ENCODE assay signal across 18 cellular contexts in the genomic region with DNA sequence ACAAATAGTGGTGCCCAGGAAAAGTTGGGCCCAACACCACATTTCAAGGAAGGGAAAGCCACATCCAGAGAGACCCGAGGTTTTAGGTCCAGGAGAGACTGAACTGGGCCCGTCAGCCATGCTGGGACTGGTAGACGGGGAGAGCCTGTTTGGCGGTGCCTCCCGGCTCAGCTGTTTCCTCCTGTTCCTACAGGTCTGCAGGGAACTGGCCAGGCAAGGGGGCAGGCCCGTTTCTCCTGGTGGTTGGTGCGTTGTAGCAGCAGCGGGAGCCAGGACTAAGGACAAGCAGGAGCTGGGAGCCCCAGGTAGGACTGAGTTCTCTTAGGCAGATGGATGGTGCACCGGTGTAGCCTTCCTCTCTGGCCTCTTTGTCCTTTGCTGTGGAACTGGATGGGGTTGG. TPM values are rescaled to one million over a fixed set of nuclear protein-coding genes. Genes with fewer than 3 reads are reported as not detected.
A peak's percentile ranks its signal among the peaks of the same experiment; 100 is the strongest.
DNase-seq lines count a peak whose midpoint lies in the region; ATAC-seq and TF ChIP-seq lines count a peak whose summit lies in the region.
"Had no signal": no experiment of that assay in that cellular context is flagged by ENCODE, and none has a peak within 500 bp of the region (broad histone marks: within the 10 kb centered on the region; RNA-seq: fewer than 3 reads in every experiment).

No MANE protein-coding gene starts in this region.

- DNase-seq in OCI-LY7 (ENCODE audit: low spot score), result no peak
- peak; percentile 82 for DNase-seq in epithelial cell of esophagus (ENCODE audit: low read depth)
- no peak for DNase-seq in stomach
- no peak for DNase-seq in activated naive CD8-positive, alpha-beta T cell treated with anti-CD3 and anti-CD28 coated beads, Interleukin-2, amount 50 U/mL, for 24 hours
- DNase-seq in transverse colon, result no peak
- DNase-seq in SIG-M5 treated with dmso at 0.1 percent for 504 hours (lab: John Stamatoyannopoulos, UW; ENCODE audit: unreplicated experiment), result no peak
- no peak for DNase-seq in cardiac septum (ENCODE audit: low spot score)
- DNase-seq: activated CD4-positive, alpha-beta T cell treated with anti-CD3 and anti-CD28 coated beads for 1 hour; activated T-cell treated with anti-CD3 and anti-CD28 coated beads, Interleukin-2, amount 50 U/mL, for 48 hours; NCI-H1105; NCI-H2081 treated with DMSO at 0.1 percent for 48 hours; NCI-H510A; nucleus accumbens; stimulated activated CD4-positive, alpha-beta T cell treated with anti-CD3 and anti-CD28 coated beads, Interleukin-4, amount 100 ng/mL, for 4 hours had no signal

- BruUV-seq in OCI-LY7 (replicated peaks; lab: Mats Ljungman, UMichigan), result no TSS peak

- no peak overlapping the region for H3K4me3 Mint-ChIP-seq in activated naive CD8-positive, alpha-beta T cell treated with anti-CD3 and anti-CD28 coated beads, Interleukin-2, amount 50 U/mL, for 24 hours
- H3K4me3 Mint-ChIP-seq: activated naive CD4-positive, alpha-beta T cell treated with anti-CD3 and anti-CD28 coated beads, Interleukin-2, amount 50 U/mL, for 24 hours had no signal

- no peak overlapping the region for H3K27ac Mint-ChIP-seq in activated naive CD8-positive, alpha-beta T cell treated with anti-CD3 and anti-CD28 coated beads, Interleukin-2, amount 50 U/mL, for 24 hours
- H3K27ac Mint-ChIP-seq: activated naive CD4-positive, alpha-beta T cell treated with anti-CD3 and anti-CD28 coated beads, Interleukin-2, amount 50 U/mL, for 24 hours had no signal

- POLR2A ChIA-PET in OCI-LY7 (lab: Charles Lee), result interaction anchor here (0.7 to 3.4 kb wide), 4 partner anchors 11 to 31 kb away, joined by 3 to 10 read pairs (median 3); no protein-coding TSS in a partner anchor

- no peaks in the 10 kb centered on the region for H3K9me3 ChIP-seq in OCI-LY7 (ENCODE audit: low read length)
- no peaks in the 10 kb centered on the region for H3K9me3 ChIP-seq in stomach
- H3K9me3 ChIP-seq in transverse colon, result no peaks in the 10 kb centered on the region
- H3K9me3 ChIP-seq: HAP-1 had no signal

- intact Hi-C loops in OCI-LY7 (cut with micrococcal nuclease; ENCODE audit: unreplicated experiment), result no loop called here
- intact Hi-C loops in stomach (cut with DNase I; ENCODE audit: low total_unique reads), result no loop called here
- intact Hi-C loops in transverse colon (cut with DNase I; ENCODE audit: low total_unique reads), result no loop called here
- intact Hi-C loops in cardiac septum (cut with DNase I), result loop anchor here (10.0 kb wide), 1 partner anchor 630 kb away; the partner anchor contains the start of genes NT5DC2 and UQCC5

- no peak for TF ChIP-seq POLR2A in stomach (IDR thresholded peaks at IDR 0.05)
- TF ChIP-seq POLR2A in transverse colon (IDR thresholded peaks at IDR 0.05), result no peak

- TF ChIP-seq CTCF in C4-2B (conservative IDR thresholded peaks at IDR 0.05) (no peak), OCI-LY7 (conservative IDR thresholded peaks at IDR 0.05; ENCODE audit: low read length) (no peak), epithelial cell of esophagus (IDR thresholded peaks at IDR 0.05; ENCODE audit: insufficient read depth, low read depth, low read length, missing control alignments) (peak; percentile 12), stomach (IDR thresholded peaks at IDR 0.05) (no peak), transverse colon (IDR thresholded peaks at IDR 0.05) (no peak)

- H3K36me3 ChIP-seq in OCI-LY7 (ENCODE audit: insufficient read depth, low read length) (peaks cover 55% of the 10 kb centered on the region; the same call in 1 of the 2 replicates), stomach (peaks cover 0 to 14% (median 6%) of the 10 kb centered on the region in 4 donors), transverse colon (no peaks in the 10 kb centered on the region)

- H3K27me3 Mint-ChIP-seq in activated naive CD8-positive, alpha-beta T cell treated with anti-CD3 and anti-CD28 coated beads, Interleukin-2, amount 50 U/mL, for 24 hours, result peaks cover 5% of the 10 kb centered on the region
- H3K27me3 Mint-ChIP-seq: activated naive CD4-positive, alpha-beta T cell treated with anti-CD3 and anti-CD28 coated beads, Interleukin-2, amount 50 U/mL, for 24 hours had no signal

- peak overlapping the region; percentile 91 for H3K4me2 ChIP-seq in OCI-LY7 (ENCODE audit: low read length)

- TF ChIP-seq EP300 in stomach (IDR thresholded peaks at IDR 0.05) (no peak), transverse colon (IDR thresholded peaks at IDR 0.05; ENCODE audit: low read depth) (no peak)

- ATAC-seq in activated naive CD8-positive, alpha-beta T cell treated with anti-CD3 and anti-CD28 coated beads, Interleukin-2, amount 50 U/mL, for 24 hours, result no peak
- ATAC-seq: SK-N-SH treated with all-trans-retinoic acid at 6 μM for 48 hours had no signal

- peaks cover 14% of the 10 kb centered on the region; the same call in 1 of the 2 replicates for H4K20me1 ChIP-seq in OCI-LY7 (ENCODE audit: insufficient read depth, low read length)

- H3K36me3 Mint-ChIP-seq in activated naive CD8-positive, alpha-beta T cell treated with anti-CD3 and anti-CD28 coated beads, Interleukin-2, amount 50 U/mL, for 24 hours (ENCODE audit: low read depth), result no peaks in the 10 kb centered on the region
- H3K36me3 Mint-ChIP-seq: activated naive CD4-positive, alpha-beta T cell treated with anti-CD3 and anti-CD28 coated beads, Interleukin-2, amount 50 U/mL, for 24 hours had no signal

- peaks cover 85% of the 10 kb centered on the region for H3K79me2 ChIP-seq in OCI-LY7 (ENCODE audit: insufficient read depth, low read depth, low read length)

- no peaks in the 10 kb centered on the region for H3K9me3 Mint-ChIP-seq in activated naive CD8-positive, alpha-beta T cell treated with anti-CD3 and anti-CD28 coated beads, Interleukin-2, amount 50 U/mL, for 24 hours
- H3K9me3 Mint-ChIP-seq: activated naive CD4-positive, alpha-beta T cell treated with anti-CD3 and anti-CD28 coated beads, Interleukin-2, amount 50 U/mL, for 24 hours had no signal

- H3K9me2 ChIP-seq in OCI-LY7 (ENCODE audit: insufficient read depth, low read length), result no peaks in the 10 kb centered on the region

- CTCF ChIA-PET in OCI-LY7 (lab: Charles Lee; ENCODE audit: unreplicated experiment), result interaction anchor here (0.6 to 1.4 kb wide), 4 partner anchors 11 to 31 kb away, joined by 3 to 5 read pairs (median 4); no protein-coding TSS in a partner anchor

- H3K27ac ChIP-seq in C4-2B, result peak overlapping the region; percentile 94
- H3K27ac ChIP-seq in OCI-LY7 (ENCODE audit: low read depth, low read length, poor library complexity, severe bottlenecking), result peak overlapping the region; percentile 94
- H3K27ac ChIP-seq in stomach, result peak overlapping the region in 4 of 5 donors; percentile 1 to 71 (median 37)
- H3K27ac ChIP-seq in transverse colon, result no peak overlapping the region

- H3K4me3 ChIP-seq in OCI-LY7 (ENCODE audit: low read depth, low read length, poor library complexity, severe bottlenecking), result peak overlapping the region; percentile 36
- H3K4me3 ChIP-seq in epithelial cell of esophagus (ENCODE audit: low read length), result no peak overlapping the region
- H3K4me3 ChIP-seq in stomach, result no peak overlapping the region
- no peak overlapping the region for H3K4me3 ChIP-seq in transverse colon
- H3K4me3 ChIP-seq: HAP-1 had no signal

- peaks cover 38% of the 10 kb centered on the region for H3K4me1 Mint-ChIP-seq in activated naive CD8-positive, alpha-beta T cell treated with anti-CD3 and anti-CD28 coated beads, Interleukin-2, amount 50 U/mL, for 24 hours

- H3K4me1 ChIP-seq in OCI-LY7 (ENCODE audit: insufficient read depth, low read length, poor library complexity, severe bottlenecking) (peaks cover 79% of the 10 kb centered on the region), stomach (peaks cover 50 to 88% (median 84%) of the 10 kb centered on the region in 4 donors), transverse colon (peaks cover 17 to 56% (median 38%) of the 10 kb centered on the region in 4 donors)

- in situ Hi-C loops in transverse colon (cut with MboI; ENCODE audit: low pct_ligation_motif_present in 1 of 4, low pct_unique_long_range_greater_than_20kb in 1 of 4, low sequenced_read_pairs in 3 of 4), result no loop called here

- 36 to 57% (median 50%) methylated on average over 8 to 9 of the region's 9 CpGs for WGBS in stomach, 5 donors
- 78% methylated on average over 9 of the region's 9 CpGs; no CpG with 5 or more reads in 1 of the 2 donors for WGBS in transverse colon (ENCODE audit: low coverage in 1 of 2), 2 donors

- no peaks in the 10 kb centered on the region for H3K27me3 ChIP-seq in stomach
- H3K27me3 ChIP-seq in transverse colon, result no peaks in the 10 kb centered on the region

- H2AFZ ChIP-seq in OCI-LY7 (ENCODE audit: low read length), result no peak overlapping the region

RNA-seq across cellular contexts. Expression of gene PRKCD, which starts 3.9 kb away (rescaled TPM):
- 9.5 and 13.3 TPM in 2 replicates for total RNA-seq in OCI-LY7 (2014; rRNA removed; shearing (Covaris generic))
- total RNA-seq in OCI-LY7 (2022) (91.6 and 108 TPM in 2 replicates), stomach (100 to 1,000 TPM in 1 of 5 donors, 10 to 100 TPM in 4; 15.6 to 117 (median 37.9) TPM), transverse colon (10 to 100 TPM; 43.8 to 78.9 (median 55.9) TPM), cardiac septum (10.6 TPM)
- polyA plus RNA-seq in stomach, result 10 to 100 TPM; 20.5 to 56.1 (median 36.4) TPM

RNA-seq across cellular contexts. Expression of gene RFT1, which starts 34.7 kb away (rescaled TPM):
- 9.9 and 15.8 TPM in 2 replicates for total RNA-seq in OCI-LY7 (2014; rRNA removed; shearing (Covaris generic))
- 34.7 and 34.8 TPM in 2 replicates for total RNA-seq in OCI-LY7 (2022)
- total RNA-seq in stomach, result 10 to 100 TPM in 2 of 5 donors, 1 to 10 TPM in 2, not detected in 1; 7.0 to 16.8 (median 12.1) TPM
- 1 to 10 TPM; 3.3 to 7.9 (median 3.7) TPM for polyA plus RNA-seq in stomach
- total RNA-seq in transverse colon, result 10 to 100 TPM in 1 of 4 donors, 1 to 10 TPM in 3; 2.2 to 10.3 (median 8.5) TPM
- total RNA-seq in cardiac septum, result 8.6 TPM

Comparison
In these comparisons a context has a peak if more than half of its experiments do, and no peak if none do; other contexts are left out.
1. H3K27ac ChIP-seq: peak in C4-2B (single experiment), OCI-LY7 (single experiment) and stomach (4 of 5); none in transverse colon (0 of 4).